ENCODE assay signal across 19 cellular contexts in the genomic region with DNA sequence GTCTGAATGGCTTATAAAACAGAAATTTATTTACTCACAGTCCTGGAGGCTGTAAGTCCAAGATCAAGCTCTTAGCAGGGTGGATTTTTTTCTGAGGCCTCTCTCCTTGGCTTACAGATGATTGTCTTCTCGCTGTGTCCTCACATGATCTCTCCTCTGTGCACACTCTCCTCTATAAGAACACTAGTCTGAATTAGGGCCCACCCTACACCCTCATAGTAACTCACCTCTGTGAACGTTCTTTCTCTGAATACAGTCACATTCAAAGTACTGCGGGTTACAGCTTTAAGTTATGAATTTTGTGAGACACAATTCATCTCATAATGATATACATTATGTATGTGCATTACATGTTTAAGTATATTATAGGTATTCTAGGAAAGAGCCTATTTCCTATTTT.
"Had no signal": no experiment of that assay in that cellular context is flagged by ENCODE, and none has a peak within 500 bp of the region (broad histone marks: within the 10 kb centered on the region; RNA-seq: fewer than 3 reads in every experiment).

No MANE protein-coding gene starts in this region.

- H3K4me1 Mint-ChIP-seq: activated naive CD8-positive, alpha-beta T cell treated with anti-CD3 and anti-CD28 coated beads for 36 hours; immature natural killer cell had no signal

- H3K4me3 Mint-ChIP-seq: activated naive CD8-positive, alpha-beta T cell treated with anti-CD3 and anti-CD28 coated beads for 36 hours; immature natural killer cell; natural killer cell treated with Interleukin-12 subunit alpha and Interleukin-12 subunit beta and Interleukin-15 and Interleukin-18, amount 100 ng/mL, for 72 hours had no signal

- H3K27ac Mint-ChIP-seq: activated naive CD8-positive, alpha-beta T cell treated with anti-CD3 and anti-CD28 coated beads for 36 hours; immature natural killer cell; natural killer cell treated with Interleukin-12 subunit alpha and Interleukin-12 subunit beta and Interleukin-15 and Interleukin-18, amount 100 ng/mL, for 72 hours had no signal

- H3K36me3 Mint-ChIP-seq: activated naive CD8-positive, alpha-beta T cell treated with anti-CD3 and anti-CD28 coated beads for 36 hours; immature natural killer cell; natural killer cell treated with Interleukin-12 subunit alpha and Interleukin-12 subunit beta and Interleukin-15 and Interleukin-18, amount 100 ng/mL, for 72 hours had no signal

- H3K27me3 ChIP-seq: cardiac muscle cell, heart right ventricle, tibial nerve, vagina had no signal

- H3K9me3 Mint-ChIP-seq: activated naive CD8-positive, alpha-beta T cell treated with anti-CD3 and anti-CD28 coated beads for 36 hours; natural killer cell treated with Interleukin-12 subunit alpha and Interleukin-12 subunit beta and Interleukin-15 and Interleukin-18, amount 100 ng/mL, for 72 hours had no signal

- H3K27ac ChIP-seq: cardiac muscle cell, heart right ventricle, tibial nerve, vagina, WERI-Rb-1 had no signal

- H3K36me3 ChIP-seq: cardiac muscle cell, heart right ventricle, tibial nerve, vagina, WERI-Rb-1 had no signal

- H3K9me3 ChIP-seq: heart right ventricle, tibial nerve, vagina had no signal

- DNase-seq: activated CD4-positive, alpha-beta T cell treated with anti-CD3 and anti-CD28 coated beads for 1 hour; activated CD4-positive, alpha-beta T cell treated with anti-CD3 and anti-CD28 coated beads, Interleukin-2, amount 50 U/mL, for 4 hours; activated naive CD4-positive, alpha-beta T cell; activated naive CD8-positive, alpha-beta T cell treated with anti-CD3 and anti-CD28 coated beads for 36 hours; amniotic stem cell; erythroblast; heart right ventricle; immature natural killer cell; stimulated activated CD4-positive, alpha-beta T cell treated with anti-CD3 and anti-CD28 coated beads, Interleukin-12 subunit alpha, Interleukin-12 subunit beta, amount 100 ng/mL, for 4 hours; stimulated activated CD4-positive, alpha-beta T cell treated with anti-CD3 and anti-CD28 coated beads, Interleukin-1b, Interleukin-23, amount 100 ng/mL, for 48 hours; stimulated activated CD8-positive, alpha-beta memory T cell treated with anti-CD3 and anti-CD28 coated beads, Interleukin-4, amount 100 ng/mL, for 48 hours; stimulated activated naive CD4-positive, alpha-beta T cell; SW 1271; T-helper 2 cell; WERI-Rb-1 had no signal

- H3K27me3 Mint-ChIP-seq: activated naive CD8-positive, alpha-beta T cell treated with anti-CD3 and anti-CD28 coated beads for 36 hours had no signal

- H3K4me1 ChIP-seq: heart right ventricle, tibial nerve, vagina had no signal

- ATAC-seq: heart right ventricle; natural killer cell treated with Interleukin-12 subunit alpha and Interleukin-12 subunit beta and Interleukin-15 and Interleukin-18, amount 100 ng/mL, for 72 hours had no signal

- H3K4me3 ChIP-seq: cardiac muscle cell, heart right ventricle, tibial nerve, vagina had no signal
